1 cellular context compared by ENCODE assay signal in the genomic region with DNA sequence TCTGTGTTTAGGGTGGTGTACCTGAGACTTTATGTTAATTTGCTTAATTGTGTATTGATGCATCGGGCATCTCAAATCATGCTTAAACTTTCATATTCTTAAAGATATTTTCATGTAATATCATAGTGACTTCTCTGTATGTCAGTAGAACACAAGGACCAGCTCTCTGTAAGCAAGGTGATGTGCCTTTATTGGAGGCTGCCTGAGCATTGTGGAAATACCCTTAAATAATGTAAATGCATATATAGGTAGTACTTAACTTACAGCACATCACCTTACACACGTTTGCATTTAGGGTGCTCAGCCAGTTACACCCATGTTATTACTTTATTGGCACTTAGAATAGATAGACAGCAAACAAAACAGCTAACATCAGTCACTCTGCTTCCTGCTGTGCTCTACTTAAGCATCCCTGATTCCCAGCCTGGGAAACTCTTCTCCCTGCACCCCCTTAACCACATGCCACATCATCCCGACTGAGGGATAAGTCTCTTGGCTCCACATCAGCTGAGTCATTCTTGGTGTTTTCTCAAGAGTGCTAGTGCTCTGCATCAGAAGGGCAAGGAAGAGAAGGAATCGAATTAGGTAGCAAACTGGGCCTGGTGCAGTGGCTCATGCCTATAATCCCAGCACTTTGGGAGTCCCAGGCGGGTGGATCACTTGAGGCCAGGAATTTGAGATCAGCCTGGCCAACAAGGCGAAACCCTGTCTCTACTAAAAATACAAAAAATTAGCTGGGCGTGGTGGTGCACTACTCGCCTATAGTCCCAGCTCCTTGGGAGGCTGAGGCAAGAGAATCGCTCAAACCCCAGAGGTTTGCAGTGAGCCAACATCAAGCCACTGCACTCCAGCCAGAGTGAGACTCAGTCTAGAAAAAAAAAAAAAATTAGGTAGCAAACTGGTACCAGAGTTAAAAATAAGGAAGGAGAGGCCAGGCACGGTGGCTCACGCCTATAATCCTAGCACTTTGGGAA.
TF ChIP-seq lines count a peak whose summit lies in the region.

No MANE protein-coding gene starts in this region.

TF ChIP-seq in K562, 482 proteins besides CTCF, POLR2A, EP300 and RAD21 (continued from another document and continues in another):
- TF ChIP-seq NFIC (IDR thresholded peaks at IDR 0.05) (no peak), TSC22D4 (tag; IDR thresholded peaks at IDR 0.05) (no peak), NELFE (IDR thresholded peaks at IDR 0.05; ENCODE audit: insufficient read depth, insufficient read length) (no peak), HDAC3 (IDR thresholded peaks at IDR 0.05; ENCODE audit: borderline replicate concordance, partially characterized antibody) (no peak), HDAC6 (IDR thresholded peaks at IDR 0.05; ENCODE audit: low read depth, low read length) (no peak), CHD2 (IDR thresholded peaks at IDR 0.05; ENCODE audit: low read depth, low read length) (no peak), EGR1 (conservative IDR thresholded peaks at IDR 0.05) (no peak), ZNF24 (IDR thresholded peaks at IDR 0.05) (no peak), SLC30A9 (CRISPR knock-in tag; IDR thresholded peaks at IDR 0.05) (no peak), BRF1 (IDR thresholded peaks at IDR 0.05; ENCODE audit: borderline replicate concordance, extremely low read depth, insufficient read length) (no peak), CREB1 (IDR thresholded peaks at IDR 0.05) (no peak), CREB1 (CRISPR knock-in tag; IDR thresholded peaks at IDR 0.05) (no peak), SMARCA4 (IDR thresholded peaks at IDR 0.05) (peak; percentile 27; the same call in 1 of the 2 replicates), LCOR (CRISPR knock-in tag; IDR thresholded peaks at IDR 0.05) (no peak), ZBED1 (IDR thresholded peaks at IDR 0.05) (no peak), PHF8 (IDR thresholded peaks at IDR 0.05; ENCODE audit: borderline replicate concordance, low read length) (no peak), FOSL1 (tag; conservative IDR thresholded peaks at IDR 0.05) (peak; percentile 52; the same call in 1 of the 2 replicates), HDAC2 (IDR thresholded peaks at IDR 0.05) (no peak), GTF2E2 (tag; IDR thresholded peaks at IDR 0.05) (no peak), ZNF146 (CRISPR knock-in tag; IDR thresholded peaks at IDR 0.05; ENCODE audit: unreplicated experiment) (no peak), GATAD2A (IDR thresholded peaks at IDR 0.05) (0 out of 2 replicates have a peak, but pooled peaks have one; percentile 32), ETV1 (tag; conservative IDR thresholded peaks at IDR 0.05; ENCODE audit: low read depth) (no peak), FOXK1 (CRISPR knock-in tag; IDR thresholded peaks at IDR 0.05; ENCODE audit: borderline replicate concordance) (no peak), KAT8 (IDR thresholded peaks at IDR 0.05; ENCODE audit: low read depth) (no peak), NBN (IDR thresholded peaks at IDR 0.05; ENCODE audit: low read depth) (no peak), ZNF780A (CRISPR knock-in tag; IDR thresholded peaks at IDR 0.05) (no peak), ZSCAN29 (IDR thresholded peaks at IDR 0.05) (no peak), PML (IDR thresholded peaks at IDR 0.05; ENCODE audit: low read length) (no peak), ZNF699 (CRISPR knock-in tag; IDR thresholded peaks at IDR 0.05; ENCODE audit: insufficient replicate concordance) (no peak), SUPT5H (IDR thresholded peaks at IDR 0.05) (no peak), TAF15 (IDR thresholded peaks at IDR 0.05; ENCODE audit: low read depth, low read length) (no peak), EZH2 (IDR thresholded peaks at IDR 0.05; ENCODE audit: borderline replicate concordance, low read depth, low read length) (no peak), ASH1L (IDR thresholded peaks at IDR 0.05; ENCODE audit: borderline replicate concordance, low read depth, partially characterized antibody) (no peak), RBM22 (IDR thresholded peaks at IDR 0.05; ENCODE audit: low read depth, low read length, poor library complexity, severe bottlenecking) (no peak), MECOM (CRISPR knock-in tag; IDR thresholded peaks at IDR 0.05) (no peak), ZNF583 (CRISPR knock-in tag; IDR thresholded peaks at IDR 0.05) (no peak), NFE2 (IDR thresholded peaks at IDR 0.05; ENCODE audit: low read depth) (peak; percentile 79), CHD4 (IDR thresholded peaks at IDR 0.05; ENCODE audit: insufficient read depth, insufficient replicate concordance, low read depth, low read length, poor library complexity, severe bottlenecking) (no peak), ZNF41 (CRISPR knock-in tag; conservative IDR thresholded peaks at IDR 0.05) (no peak), ZNF764 (CRISPR knock-in tag; IDR thresholded peaks at IDR 0.05; ENCODE audit: low read depth) (no peak), C11orf30 (IDR thresholded peaks at IDR 0.05; ENCODE audit: low read depth) (peak; percentile 81), ZNF707 (CRISPR knock-in tag; conservative IDR thresholded peaks at IDR 0.05) (no peak), ZNF695 (CRISPR knock-in tag; IDR thresholded peaks at IDR 0.05) (no peak), ZNF445 (CRISPR knock-in tag; IDR thresholded peaks at IDR 0.05; ENCODE audit: low read depth) (no peak), SNRNP70 (optimal IDR thresholded peaks at IDR 0.05; ENCODE audit: low read depth, low read length) (no peak), POU5F1 (IDR thresholded peaks at IDR 0.05; ENCODE audit: borderline replicate concordance, low read depth, low read length, partially characterized antibody) (no peak)
- TF ChIP-seq, protein P1, sequence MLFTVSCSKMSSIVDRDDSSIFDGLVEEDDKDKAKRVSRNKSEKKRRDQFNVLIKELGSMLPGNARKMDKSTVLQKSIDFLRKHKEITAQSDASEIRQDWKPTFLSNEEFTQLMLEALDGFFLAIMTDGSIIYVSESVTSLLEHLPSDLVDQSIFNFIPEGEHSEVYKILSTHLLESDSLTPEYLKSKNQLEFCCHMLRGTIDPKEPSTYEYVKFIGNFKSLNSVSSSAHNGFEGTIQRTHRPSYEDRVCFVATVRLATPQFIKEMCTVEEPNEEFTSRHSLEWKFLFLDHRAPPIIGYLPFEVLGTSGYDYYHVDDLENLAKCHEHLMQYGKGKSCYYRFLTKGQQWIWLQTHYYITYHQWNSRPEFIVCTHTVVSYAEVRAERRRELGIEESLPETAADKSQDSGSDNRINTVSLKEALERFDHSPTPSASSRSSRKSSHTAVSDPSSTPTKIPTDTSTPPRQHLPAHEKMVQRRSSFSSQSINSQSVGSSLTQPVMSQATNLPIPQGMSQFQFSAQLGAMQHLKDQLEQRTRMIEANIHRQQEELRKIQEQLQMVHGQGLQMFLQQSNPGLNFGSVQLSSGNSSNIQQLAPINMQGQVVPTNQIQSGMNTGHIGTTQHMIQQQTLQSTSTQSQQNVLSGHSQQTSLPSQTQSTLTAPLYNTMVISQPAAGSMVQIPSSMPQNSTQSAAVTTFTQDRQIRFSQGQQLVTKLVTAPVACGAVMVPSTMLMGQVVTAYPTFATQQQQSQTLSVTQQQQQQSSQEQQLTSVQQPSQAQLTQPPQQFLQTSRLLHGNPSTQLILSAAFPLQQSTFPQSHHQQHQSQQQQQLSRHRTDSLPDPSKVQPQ (CRISPR knock-in tag; IDR thresholded peaks at IDR 0.05; ENCODE audit: borderline replicate concordance), result no peak
- TF ChIP-seq, protein P2, sequence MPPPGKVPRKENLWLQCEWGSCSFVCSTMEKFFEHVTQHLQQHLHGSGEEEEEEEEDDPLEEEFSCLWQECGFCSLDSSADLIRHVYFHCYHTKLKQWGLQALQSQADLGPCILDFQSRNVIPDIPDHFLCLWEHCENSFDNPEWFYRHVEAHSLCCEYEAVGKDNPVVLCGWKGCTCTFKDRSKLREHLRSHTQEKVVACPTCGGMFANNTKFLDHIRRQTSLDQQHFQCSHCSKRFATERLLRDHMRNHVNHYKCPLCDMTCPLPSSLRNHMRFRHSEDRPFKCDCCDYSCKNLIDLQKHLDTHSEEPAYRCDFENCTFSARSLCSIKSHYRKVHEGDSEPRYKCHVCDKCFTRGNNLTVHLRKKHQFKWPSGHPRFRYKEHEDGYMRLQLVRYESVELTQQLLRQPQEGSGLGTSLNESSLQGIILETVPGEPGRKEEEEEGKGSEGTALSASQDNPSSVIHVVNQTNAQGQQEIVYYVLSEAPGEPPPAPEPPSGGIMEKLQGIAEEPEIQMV (tag; conservative IDR thresholded peaks at IDR 0.05; ENCODE audit: low read depth), result no peak
- TF ChIP-seq, protein P3, sequence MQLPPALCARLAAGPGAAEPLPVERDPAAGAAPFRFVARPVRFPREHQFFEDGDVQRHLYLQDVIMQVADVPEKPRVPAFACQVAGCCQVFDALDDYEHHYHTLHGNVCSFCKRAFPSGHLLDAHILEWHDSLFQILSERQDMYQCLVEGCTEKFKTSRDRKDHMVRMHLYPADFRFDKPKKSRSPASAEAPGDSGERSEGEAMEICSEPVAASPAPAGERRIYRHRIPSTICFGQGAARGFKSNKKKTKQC (CRISPR knock-in tag; IDR thresholded peaks at IDR 0.05), result no peak
- TF ChIP-seq, protein P4, sequence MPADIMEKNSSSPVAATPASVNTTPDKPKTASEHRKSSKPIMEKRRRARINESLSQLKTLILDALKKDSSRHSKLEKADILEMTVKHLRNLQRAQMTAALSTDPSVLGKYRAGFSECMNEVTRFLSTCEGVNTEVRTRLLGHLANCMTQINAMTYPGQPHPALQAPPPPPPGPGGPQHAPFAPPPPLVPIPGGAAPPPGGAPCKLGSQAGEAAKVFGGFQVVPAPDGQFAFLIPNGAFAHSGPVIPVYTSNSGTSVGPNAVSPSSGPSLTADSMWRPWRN (IDR thresholded peaks at IDR 0.05; ENCODE audit: low read depth), result no peak
- TF ChIP-seq, protein P5, sequence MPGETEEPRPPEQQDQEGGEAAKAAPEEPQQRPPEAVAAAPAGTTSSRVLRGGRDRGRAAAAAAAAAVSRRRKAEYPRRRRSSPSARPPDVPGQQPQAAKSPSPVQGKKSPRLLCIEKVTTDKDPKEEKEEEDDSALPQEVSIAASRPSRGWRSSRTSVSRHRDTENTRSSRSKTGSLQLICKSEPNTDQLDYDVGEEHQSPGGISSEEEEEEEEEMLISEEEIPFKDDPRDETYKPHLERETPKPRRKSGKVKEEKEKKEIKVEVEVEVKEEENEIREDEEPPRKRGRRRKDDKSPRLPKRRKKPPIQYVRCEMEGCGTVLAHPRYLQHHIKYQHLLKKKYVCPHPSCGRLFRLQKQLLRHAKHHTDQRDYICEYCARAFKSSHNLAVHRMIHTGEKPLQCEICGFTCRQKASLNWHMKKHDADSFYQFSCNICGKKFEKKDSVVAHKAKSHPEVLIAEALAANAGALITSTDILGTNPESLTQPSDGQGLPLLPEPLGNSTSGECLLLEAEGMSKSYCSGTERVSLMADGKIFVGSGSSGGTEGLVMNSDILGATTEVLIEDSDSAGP (CRISPR knock-in tag; IDR thresholded peaks at IDR 0.05), result no peak
- TF ChIP-seq, protein P6, sequence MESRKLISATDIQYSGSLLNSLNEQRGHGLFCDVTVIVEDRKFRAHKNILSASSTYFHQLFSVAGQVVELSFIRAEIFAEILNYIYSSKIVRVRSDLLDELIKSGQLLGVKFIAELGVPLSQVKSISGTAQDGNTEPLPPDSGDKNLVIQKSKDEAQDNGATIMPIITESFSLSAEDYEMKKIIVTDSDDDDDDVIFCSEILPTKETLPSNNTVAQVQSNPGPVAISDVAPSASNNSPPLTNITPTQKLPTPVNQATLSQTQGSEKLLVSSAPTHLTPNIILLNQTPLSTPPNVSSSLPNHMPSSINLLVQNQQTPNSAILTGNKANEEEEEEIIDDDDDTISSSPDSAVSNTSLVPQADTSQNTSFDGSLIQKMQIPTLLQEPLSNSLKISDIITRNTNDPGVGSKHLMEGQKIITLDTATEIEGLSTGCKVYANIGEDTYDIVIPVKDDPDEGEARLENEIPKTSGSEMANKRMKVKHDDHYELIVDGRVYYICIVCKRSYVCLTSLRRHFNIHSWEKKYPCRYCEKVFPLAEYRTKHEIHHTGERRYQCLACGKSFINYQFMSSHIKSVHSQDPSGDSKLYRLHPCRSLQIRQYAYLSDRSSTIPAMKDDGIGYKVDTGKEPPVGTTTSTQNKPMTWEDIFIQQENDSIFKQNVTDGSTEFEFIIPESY (CRISPR knock-in tag; IDR thresholded peaks at IDR 0.05), result no peak
- TF ChIP-seq, protein P7, sequence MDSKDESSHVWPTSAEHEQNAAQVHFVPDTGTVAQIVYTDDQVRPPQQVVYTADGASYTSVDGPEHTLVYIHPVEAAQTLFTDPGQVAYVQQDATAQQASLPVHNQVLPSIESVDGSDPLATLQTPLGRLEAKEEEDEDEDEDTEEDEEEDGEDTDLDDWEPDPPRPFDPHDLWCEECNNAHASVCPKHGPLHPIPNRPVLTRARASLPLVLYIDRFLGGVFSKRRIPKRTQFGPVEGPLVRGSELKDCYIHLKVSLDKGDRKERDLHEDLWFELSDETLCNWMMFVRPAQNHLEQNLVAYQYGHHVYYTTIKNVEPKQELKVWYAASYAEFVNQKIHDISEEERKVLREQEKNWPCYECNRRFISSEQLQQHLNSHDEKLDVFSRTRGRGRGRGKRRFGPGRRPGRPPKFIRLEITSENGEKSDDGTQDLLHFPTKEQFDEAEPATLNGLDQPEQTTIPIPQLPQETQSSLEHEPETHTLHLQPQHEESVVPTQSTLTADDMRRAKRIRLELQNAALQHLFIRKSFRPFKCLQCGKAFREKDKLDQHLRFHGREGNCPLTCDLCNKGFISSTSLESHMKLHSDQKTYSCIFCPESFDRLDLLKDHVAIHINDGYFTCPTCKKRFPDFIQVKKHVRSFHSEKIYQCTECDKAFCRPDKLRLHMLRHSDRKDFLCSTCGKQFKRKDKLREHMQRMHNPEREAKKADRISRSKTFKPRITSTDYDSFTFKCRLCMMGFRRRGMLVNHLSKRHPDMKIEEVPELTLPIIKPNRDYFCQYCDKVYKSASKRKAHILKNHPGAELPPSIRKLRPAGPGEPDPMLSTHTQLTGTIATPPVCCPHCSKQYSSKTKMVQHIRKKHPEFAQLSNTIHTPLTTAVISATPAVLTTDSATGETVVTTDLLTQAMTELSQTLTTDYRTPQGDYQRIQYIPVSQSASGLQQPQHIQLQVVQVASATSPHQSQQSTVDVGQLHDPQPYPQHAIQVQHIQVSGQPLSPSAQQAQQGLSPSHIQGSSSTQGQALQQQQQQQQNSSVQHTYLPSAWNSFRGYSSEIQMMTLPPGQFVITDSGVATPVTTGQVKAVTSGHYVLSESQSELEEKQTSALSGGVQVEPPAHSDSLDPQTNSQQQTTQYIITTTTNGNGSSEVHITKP (IDR thresholded peaks at IDR 0.05; ENCODE audit: partially characterized antibody), result no peak
- TF ChIP-seq, protein P8, sequence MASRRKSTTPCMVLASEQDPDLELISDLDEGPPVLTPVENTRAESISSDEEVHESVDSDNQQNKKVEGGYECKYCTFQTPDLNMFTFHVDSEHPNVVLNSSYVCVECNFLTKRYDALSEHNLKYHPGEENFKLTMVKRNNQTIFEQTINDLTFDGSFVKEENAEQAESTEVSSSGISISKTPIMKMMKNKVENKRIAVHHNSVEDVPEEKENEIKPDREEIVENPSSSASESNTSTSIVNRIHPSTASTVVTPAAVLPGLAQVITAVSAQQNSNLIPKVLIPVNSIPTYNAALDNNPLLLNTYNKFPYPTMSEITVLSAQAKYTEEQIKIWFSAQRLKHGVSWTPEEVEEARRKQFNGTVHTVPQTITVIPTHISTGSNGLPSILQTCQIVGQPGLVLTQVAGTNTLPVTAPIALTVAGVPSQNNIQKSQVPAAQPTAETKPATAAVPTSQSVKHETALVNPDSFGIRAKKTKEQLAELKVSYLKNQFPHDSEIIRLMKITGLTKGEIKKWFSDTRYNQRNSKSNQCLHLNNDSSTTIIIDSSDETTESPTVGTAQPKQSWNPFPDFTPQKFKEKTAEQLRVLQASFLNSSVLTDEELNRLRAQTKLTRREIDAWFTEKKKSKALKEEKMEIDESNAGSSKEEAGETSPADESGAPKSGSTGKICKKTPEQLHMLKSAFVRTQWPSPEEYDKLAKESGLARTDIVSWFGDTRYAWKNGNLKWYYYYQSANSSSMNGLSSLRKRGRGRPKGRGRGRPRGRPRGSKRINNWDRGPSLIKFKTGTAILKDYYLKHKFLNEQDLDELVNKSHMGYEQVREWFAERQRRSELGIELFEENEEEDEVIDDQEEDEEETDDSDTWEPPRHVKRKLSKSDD (conservative IDR thresholded peaks at IDR 0.05; ENCODE audit: low read length), result no peak
